12 cellular contexts compared by ENCODE assay signal in the genomic region with DNA sequence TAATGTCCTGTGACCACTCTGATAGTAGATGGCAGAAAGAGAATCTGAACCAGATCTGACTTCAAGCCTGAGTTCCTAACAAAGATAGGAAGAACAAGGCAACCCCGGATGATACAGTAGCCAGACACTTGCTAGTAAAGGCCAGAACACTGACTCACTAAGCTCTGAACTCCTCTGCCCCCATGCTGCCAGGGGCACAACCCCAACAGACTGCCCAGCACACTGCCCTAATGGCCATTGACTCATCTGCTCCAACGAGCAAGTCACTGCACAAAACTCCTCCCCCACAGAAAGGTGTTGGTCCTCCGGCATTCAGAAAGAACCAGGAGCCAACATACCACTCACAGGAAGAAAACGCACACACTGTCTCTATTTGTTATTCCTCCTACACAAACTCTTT.
DNase-seq lines count a peak whose midpoint lies in the region; ATAC-seq, FAIRE-seq and TF ChIP-seq lines count a peak whose summit lies in the region.
"Had no signal": no experiment of that assay in that cellular context is flagged by ENCODE, and none has a peak within 500 bp of the region (broad histone marks: within the 10 kb centered on the region; RNA-seq: fewer than 3 reads in every experiment).

No MANE protein-coding gene starts in this region.

- ATAC-seq in SK-N-SH treated with all-trans-retinoic acid at 6 μM for 48 hours (peak; percentile 95), GM21529 (IDR thresholded peaks at IDR 0.05; ENCODE audit: unreplicated experiment) (no peak)

- TF ChIP-seq CTCF in foreskin fibroblast (IDR thresholded peaks at IDR 0.05; ENCODE audit: low read depth, low read length) = no peak

- TF ChIP-seq POLR2A in H54 (IDR thresholded peaks at IDR 0.05; ENCODE audit: low read depth, low read length) = no peak

- DNase-seq in H54 (ENCODE audit: insufficient read length, low spot score) = peak; percentile 75
- DNase-seq in foreskin fibroblast = peak; percentile 94
- no peak for DNase-seq in activated CD4-positive, alpha-beta T cell treated with anti-CD3 and anti-CD28 coated beads for 48 hours
- no peak for DNase-seq in NCI-H1092 treated with DMSO at 0.1 percent for 48 hours (lab: John Stamatoyannopoulos, UW)
- DNase-seq: activated CD4-positive, alpha-beta T cell treated with anti-CD3 and anti-CD28 coated beads, Interleukin-2, amount 50 U/mL, for 48 hours; activated naive CD4-positive, alpha-beta T cell treated with anti-CD3 and anti-CD28 coated beads, Interleukin-2, amount 50 U/mL, for 16 hours; effector CD4-positive, alpha-beta T cell; NCI-H446 had no signal

- no peaks in the 10 kb centered on the region for H3K36me3 ChIP-seq in skeletal muscle satellite cell (ENCODE audit: insufficient read depth, low read length)

- H3K9me3 ChIP-seq in skeletal muscle satellite cell (replicated peaks; ENCODE audit: low read length) = no peaks in the 10 kb centered on the region

- FAIRE-seq in H54 (lab: Jason Lieb, UNC) = peak; percentile 97

- H3K4me3 ChIP-seq in foreskin fibroblast (ENCODE audit: low read depth in 1 of 2, low read length in 2 of 2) (no peak overlapping the region), skeletal muscle satellite cell (ENCODE audit: low read length) (peak overlapping the region; percentile 4)
- H3K4me3 ChIP-seq: SK-N-MC had no signal

- peak overlapping the region; percentile 20 for H3K9ac ChIP-seq in skeletal muscle satellite cell (ENCODE audit: low read depth, low read length)

- no peaks in the 10 kb centered on the region for H3K27me3 ChIP-seq in skeletal muscle satellite cell (ENCODE audit: control insufficient read depth, insufficient read depth, low read length)

- H3K4me2 ChIP-seq in skeletal muscle satellite cell (ENCODE audit: low read length) = peak overlapping the region; percentile 35

- H3K4me1 ChIP-seq in skeletal muscle satellite cell (ENCODE audit: control insufficient read depth, insufficient read depth, low read length) = peaks cover 40% of the 10 kb centered on the region

TF ChIP-seq in SK-N-SH treated with all-trans-retinoic acid at 6 μM for 48 hours, 23 proteins besides CTCF, POLR2A, EP300 and RAD21:
- peak; percentile 70 for TF ChIP-seq ISL1 (CRISPR knock-in tag; IDR thresholded peaks at IDR 0.05)
- TF ChIP-seq GLIS3 (CRISPR knock-in tag; IDR thresholded peaks at IDR 0.05) = no peak
- no peak for TF ChIP-seq ARNTL (CRISPR knock-in tag; IDR thresholded peaks at IDR 0.05; ENCODE audit: borderline replicate concordance, low read depth)
- no peak for TF ChIP-seq BACH2 (CRISPR knock-in tag; IDR thresholded peaks at IDR 0.05; ENCODE audit: borderline replicate concordance)
- TF ChIP-seq, protein P1, sequence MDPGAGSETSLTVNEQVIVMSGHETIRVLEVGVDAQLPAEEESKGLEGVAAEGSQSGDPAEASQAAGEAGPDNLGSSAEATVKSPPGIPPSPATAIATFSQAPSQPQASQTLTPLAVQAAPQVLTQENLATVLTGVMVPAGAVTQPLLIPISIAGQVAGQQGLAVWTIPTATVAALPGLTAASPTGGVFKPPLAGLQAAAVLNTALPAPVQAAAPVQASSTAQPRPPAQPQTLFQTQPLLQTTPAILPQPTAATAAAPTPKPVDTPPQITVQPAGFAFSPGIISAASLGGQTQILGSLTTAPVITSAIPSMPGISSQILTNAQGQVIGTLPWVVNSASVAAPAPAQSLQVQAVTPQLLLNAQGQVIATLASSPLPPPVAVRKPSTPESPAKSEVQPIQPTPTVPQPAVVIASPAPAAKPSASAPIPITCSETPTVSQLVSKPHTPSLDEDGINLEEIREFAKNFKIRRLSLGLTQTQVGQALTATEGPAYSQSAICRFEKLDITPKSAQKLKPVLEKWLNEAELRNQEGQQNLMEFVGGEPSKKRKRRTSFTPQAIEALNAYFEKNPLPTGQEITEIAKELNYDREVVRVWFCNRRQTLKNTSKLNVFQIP (CRISPR knock-in tag; IDR thresholded peaks at IDR 0.05; ENCODE audit: borderline replicate concordance, low read depth) = no peak
- TF ChIP-seq, protein P2, sequence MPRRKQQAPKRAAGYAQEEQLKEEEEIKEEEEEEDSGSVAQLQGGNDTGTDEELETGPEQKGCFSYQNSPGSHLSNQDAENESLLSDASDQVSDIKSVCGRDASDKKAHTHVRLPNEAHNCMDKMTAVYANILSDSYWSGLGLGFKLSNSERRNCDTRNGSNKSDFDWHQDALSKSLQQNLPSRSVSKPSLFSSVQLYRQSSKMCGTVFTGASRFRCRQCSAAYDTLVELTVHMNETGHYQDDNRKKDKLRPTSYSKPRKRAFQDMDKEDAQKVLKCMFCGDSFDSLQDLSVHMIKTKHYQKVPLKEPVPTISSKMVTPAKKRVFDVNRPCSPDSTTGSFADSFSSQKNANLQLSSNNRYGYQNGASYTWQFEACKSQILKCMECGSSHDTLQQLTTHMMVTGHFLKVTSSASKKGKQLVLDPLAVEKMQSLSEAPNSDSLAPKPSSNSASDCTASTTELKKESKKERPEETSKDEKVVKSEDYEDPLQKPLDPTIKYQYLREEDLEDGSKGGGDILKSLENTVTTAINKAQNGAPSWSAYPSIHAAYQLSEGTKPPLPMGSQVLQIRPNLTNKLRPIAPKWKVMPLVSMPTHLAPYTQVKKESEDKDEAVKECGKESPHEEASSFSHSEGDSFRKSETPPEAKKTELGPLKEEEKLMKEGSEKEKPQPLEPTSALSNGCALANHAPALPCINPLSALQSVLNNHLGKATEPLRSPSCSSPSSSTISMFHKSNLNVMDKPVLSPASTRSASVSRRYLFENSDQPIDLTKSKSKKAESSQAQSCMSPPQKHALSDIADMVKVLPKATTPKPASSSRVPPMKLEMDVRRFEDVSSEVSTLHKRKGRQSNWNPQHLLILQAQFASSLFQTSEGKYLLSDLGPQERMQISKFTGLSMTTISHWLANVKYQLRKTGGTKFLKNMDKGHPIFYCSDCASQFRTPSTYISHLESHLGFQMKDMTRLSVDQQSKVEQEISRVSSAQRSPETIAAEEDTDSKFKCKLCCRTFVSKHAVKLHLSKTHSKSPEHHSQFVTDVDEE (CRISPR knock-in tag; IDR thresholded peaks at IDR 0.05) = no peak
- no peak for TF ChIP-seq RARB (CRISPR knock-in tag; IDR thresholded peaks at IDR 0.05)
- TF ChIP-seq TCF4 (CRISPR knock-in tag; IDR thresholded peaks at IDR 0.05; ENCODE audit: borderline replicate concordance) = no peak
- no peak for TF ChIP-seq ZNF8 (CRISPR knock-in tag; IDR thresholded peaks at IDR 0.05)
- TF ChIP-seq ZNF565 (CRISPR knock-in tag; conservative IDR thresholded peaks at IDR 0.05; ENCODE audit: low read depth) = no peak
- no peak for TF ChIP-seq ZNF70 (CRISPR knock-in tag; IDR thresholded peaks at IDR 0.05)
- TF ChIP-seq, protein P3, sequence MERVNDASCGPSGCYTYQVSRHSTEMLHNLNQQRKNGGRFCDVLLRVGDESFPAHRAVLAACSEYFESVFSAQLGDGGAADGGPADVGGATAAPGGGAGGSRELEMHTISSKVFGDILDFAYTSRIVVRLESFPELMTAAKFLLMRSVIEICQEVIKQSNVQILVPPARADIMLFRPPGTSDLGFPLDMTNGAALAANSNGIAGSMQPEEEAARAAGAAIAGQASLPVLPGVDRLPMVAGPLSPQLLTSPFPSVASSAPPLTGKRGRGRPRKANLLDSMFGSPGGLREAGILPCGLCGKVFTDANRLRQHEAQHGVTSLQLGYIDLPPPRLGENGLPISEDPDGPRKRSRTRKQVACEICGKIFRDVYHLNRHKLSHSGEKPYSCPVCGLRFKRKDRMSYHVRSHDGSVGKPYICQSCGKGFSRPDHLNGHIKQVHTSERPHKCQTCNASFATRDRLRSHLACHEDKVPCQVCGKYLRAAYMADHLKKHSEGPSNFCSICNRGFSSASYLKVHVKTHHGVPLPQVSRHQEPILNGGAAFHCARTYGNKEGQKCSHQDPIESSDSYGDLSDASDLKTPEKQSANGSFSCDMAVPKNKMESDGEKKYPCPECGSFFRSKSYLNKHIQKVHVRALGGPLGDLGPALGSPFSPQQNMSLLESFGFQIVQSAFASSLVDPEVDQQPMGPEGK (CRISPR knock-in tag; IDR thresholded peaks at IDR 0.05; ENCODE audit: borderline replicate concordance) = no peak
- peak; percentile 32; the same call in 1 of the 2 replicates for TF ChIP-seq ZFP3 (CRISPR knock-in tag; IDR thresholded peaks at IDR 0.05)

Comparison
In these comparisons a context has a peak if more than half of its experiments do, and no peak if none do; other contexts are left out.
1. DNase-seq: peak in H54 (single experiment) and foreskin fibroblast (2 of 2); none in activated CD4-positive, alpha-beta T cell treated with anti-CD3 and anti-CD28 coated beads for 48 hours (single experiment) and NCI-H1092 treated with DMSO at 0.1 percent for 48 hours (single experiment).